ENCODE assay signal across 26 cellular contexts in genomic region chr14:89028462-89029134, GRCh38.
A peak's percentile ranks its signal among the peaks of the same experiment; 100 is the strongest.
DNase-seq lines count a peak whose midpoint lies in the region; ATAC-seq and TF ChIP-seq lines count a peak whose summit lies in the region.
"Had no signal": no experiment of that assay in that cellular context is flagged by ENCODE, and none has a peak within 500 bp of the region (broad histone marks: within the 10 kb centered on the region; RNA-seq: fewer than 3 reads in every experiment).

No MANE protein-coding gene starts in this region.

- H3K27ac Mint-ChIP-seq in activated naive CD8-positive, alpha-beta T cell, result no peak overlapping the region
- H3K27ac Mint-ChIP-seq in activated naive CD8-positive, alpha-beta T cell treated with anti-CD3 and anti-CD28 coated beads for 36 hours, result no peak overlapping the region
- H3K27ac Mint-ChIP-seq in activated T-helper 17 cell treated with anti-CD3 and anti-CD28 coated beads, Interleukin-2, amount 50 U/mL, for 72 hours, result no peak overlapping the region
- H3K27ac Mint-ChIP-seq in naive B cell (no peak overlapping the region), progenitor cell of endocrine pancreas (no peak overlapping the region)
- H3K27ac Mint-ChIP-seq: activated naive CD4-positive, alpha-beta T cell treated with anti-CD3 and anti-CD28 coated beads, Interleukin-2, amount 50 U/mL, for 72 hours; effector memory CD8-positive, alpha-beta T cell; T-helper 1 cell treated with Interleukin-12 subunit alpha and Interleukin-12 subunit beta and Interleukin-4 antibody, amounts not matched to agents 30 μg/mL and 1 μg/mL, for 36 hours had no signal

- no peak for DNase-seq in activated naive CD8-positive, alpha-beta T cell treated with anti-CD3 and anti-CD28 coated beads for 36 hours
- DNase-seq in naive B cell, result no peak
- no peak for DNase-seq in progenitor cell of endocrine pancreas (ENCODE audit: low spot score, unreplicated experiment)
- DNase-seq in posterior vena cava (ENCODE audit: low spot score), result no peak
- DNase-seq in cerebellar cortex (ENCODE audit: low spot score), result no peak
- DNase-seq: activated T-cell treated with anti-CD3 and anti-CD28 coated beads for 4 hours; effector memory CD8-positive, alpha-beta T cell; foreskin keratinocyte; heart right ventricle; NCI-H1417 treated with DMSO at 0.1 percent for 48 hours; NCI-H226; NCI-H526 treated with DMSO at 0.1 percent for 48 hours; PC-9; psoas muscle; sigmoid colon; SK-N-SH; stimulated activated CD4-positive, alpha-beta T cell treated with anti-CD3 and anti-CD28 coated beads, Interleukin-12 subunit alpha, Interleukin-12 subunit beta, amount 100 ng/mL, for 4 hours; stimulated activated CD4-positive, alpha-beta T cell treated with anti-CD3 and anti-CD28 coated beads, Interleukin-2, amount 100 ng/mL, for 48 hours; thyroid gland had no signal

- intact Hi-C loops in posterior vena cava (cut with DNase I), result loop anchor here in 1 of 2 donors (5.0 kb wide), 1 partner anchor 884 kb away; no protein-coding TSS in a partner anchor

- H3K4me3 Mint-ChIP-seq in activated naive CD8-positive, alpha-beta T cell, result peak overlapping the region; percentile 25
- H3K4me3 Mint-ChIP-seq in activated naive CD8-positive, alpha-beta T cell treated with anti-CD3 and anti-CD28 coated beads for 36 hours, result no peak overlapping the region
- H3K4me3 Mint-ChIP-seq in activated T-helper 17 cell treated with anti-CD3 and anti-CD28 coated beads, Interleukin-2, amount 50 U/mL, for 72 hours, result peak overlapping the region; percentile 64
- H3K4me3 Mint-ChIP-seq in naive B cell (peak overlapping the region in 6 of 8 donors; percentile 60 to 87 (median 79)), progenitor cell of endocrine pancreas (ENCODE audit: low read depth) (peak overlapping the region; percentile 27)

- no peaks in the 10 kb centered on the region for H3K9me3 Mint-ChIP-seq in activated naive CD8-positive, alpha-beta T cell (ENCODE audit: low read depth)
- H3K9me3 Mint-ChIP-seq in activated naive CD8-positive, alpha-beta T cell treated with anti-CD3 and anti-CD28 coated beads for 36 hours, result no peaks in the 10 kb centered on the region
- no peaks in the 10 kb centered on the region for H3K9me3 Mint-ChIP-seq in activated T-helper 17 cell treated with anti-CD3 and anti-CD28 coated beads, Interleukin-2, amount 50 U/mL, for 72 hours
- H3K9me3 Mint-ChIP-seq in naive B cell (peaks cover 0 to 10% (median 0%) of the 10 kb centered on the region in 7 donors), progenitor cell of endocrine pancreas (ENCODE audit: low read depth) (no peaks in the 10 kb centered on the region)
- H3K9me3 Mint-ChIP-seq: activated naive CD4-positive, alpha-beta T cell treated with anti-CD3 and anti-CD28 coated beads, Interleukin-2, amount 50 U/mL, for 72 hours; effector memory CD8-positive, alpha-beta T cell; T-helper 1 cell treated with Interleukin-12 subunit alpha and Interleukin-12 subunit beta and Interleukin-4 antibody, amounts not matched to agents 30 μg/mL and 1 μg/mL, for 36 hours had no signal

- H3K4me1 Mint-ChIP-seq in activated naive CD8-positive, alpha-beta T cell (ENCODE audit: low read depth), result peaks cover 9% of the 10 kb centered on the region
- H3K4me1 Mint-ChIP-seq in activated naive CD8-positive, alpha-beta T cell treated with anti-CD3 and anti-CD28 coated beads for 36 hours, result no peaks in the 10 kb centered on the region
- H3K4me1 Mint-ChIP-seq in activated T-helper 17 cell treated with anti-CD3 and anti-CD28 coated beads, Interleukin-2, amount 50 U/mL, for 72 hours, result no peaks in the 10 kb centered on the region
- peaks cover 0 to 6% (median 4%) of the 10 kb centered on the region in 3 donors for H3K4me1 Mint-ChIP-seq in naive B cell
- no peaks in the 10 kb centered on the region for H3K4me1 Mint-ChIP-seq in progenitor cell of endocrine pancreas (ENCODE audit: low read depth)

- no peaks in the 10 kb centered on the region for H3K36me3 Mint-ChIP-seq in activated naive CD8-positive, alpha-beta T cell
- no peaks in the 10 kb centered on the region for H3K36me3 Mint-ChIP-seq in activated naive CD8-positive, alpha-beta T cell treated with anti-CD3 and anti-CD28 coated beads for 36 hours
- no peaks in the 10 kb centered on the region for H3K36me3 Mint-ChIP-seq in activated T-helper 17 cell treated with anti-CD3 and anti-CD28 coated beads, Interleukin-2, amount 50 U/mL, for 72 hours (ENCODE audit: low read depth)
- H3K36me3 Mint-ChIP-seq in naive B cell, result no peaks in the 10 kb centered on the region
- no peaks in the 10 kb centered on the region for H3K36me3 Mint-ChIP-seq in progenitor cell of endocrine pancreas (ENCODE audit: insufficient read depth)
- H3K36me3 Mint-ChIP-seq: activated naive CD4-positive, alpha-beta T cell treated with anti-CD3 and anti-CD28 coated beads, Interleukin-2, amount 50 U/mL, for 72 hours had no signal

- TF ChIP-seq CTCF in progenitor cell of endocrine pancreas (IDR thresholded peaks at IDR 0.05; ENCODE audit: unreplicated experiment), result no peak

- H3K27me3 Mint-ChIP-seq in activated naive CD8-positive, alpha-beta T cell, result peaks cover 43% of the 10 kb centered on the region
- H3K27me3 Mint-ChIP-seq in activated naive CD8-positive, alpha-beta T cell treated with anti-CD3 and anti-CD28 coated beads for 36 hours, result peaks cover 58% of the 10 kb centered on the region
- H3K27me3 Mint-ChIP-seq in activated T-helper 17 cell treated with anti-CD3 and anti-CD28 coated beads, Interleukin-2, amount 50 U/mL, for 72 hours, result peaks cover 42% of the 10 kb centered on the region
- peaks cover 48 to 54% (median 52%) of the 10 kb centered on the region in 3 donors for H3K27me3 Mint-ChIP-seq in naive B cell
- H3K27me3 Mint-ChIP-seq in progenitor cell of endocrine pancreas, result peaks cover 56% of the 10 kb centered on the region

- no peak for ATAC-seq in activated T-helper 17 cell treated with anti-CD3 and anti-CD28 coated beads, Interleukin-2, amount 50 U/mL, for 72 hours (replicated peaks)
- ATAC-seq in naive B cell (ENCODE audit: low read depth in 2 of 2) (no peak), HG03442 (IDR thresholded peaks at IDR 0.05; ENCODE audit: unreplicated experiment) (no peak)
- ATAC-seq: activated CD4-positive, CD25-positive, alpha-beta regulatory T cell treated with anti-CD3 and anti-CD28 coated beads, Interleukin-2, amount 50 U/mL, for 24 hours; esophagus mucosa had no signal
